8 cellular contexts compared by ENCODE assay signal in the genomic region with DNA sequence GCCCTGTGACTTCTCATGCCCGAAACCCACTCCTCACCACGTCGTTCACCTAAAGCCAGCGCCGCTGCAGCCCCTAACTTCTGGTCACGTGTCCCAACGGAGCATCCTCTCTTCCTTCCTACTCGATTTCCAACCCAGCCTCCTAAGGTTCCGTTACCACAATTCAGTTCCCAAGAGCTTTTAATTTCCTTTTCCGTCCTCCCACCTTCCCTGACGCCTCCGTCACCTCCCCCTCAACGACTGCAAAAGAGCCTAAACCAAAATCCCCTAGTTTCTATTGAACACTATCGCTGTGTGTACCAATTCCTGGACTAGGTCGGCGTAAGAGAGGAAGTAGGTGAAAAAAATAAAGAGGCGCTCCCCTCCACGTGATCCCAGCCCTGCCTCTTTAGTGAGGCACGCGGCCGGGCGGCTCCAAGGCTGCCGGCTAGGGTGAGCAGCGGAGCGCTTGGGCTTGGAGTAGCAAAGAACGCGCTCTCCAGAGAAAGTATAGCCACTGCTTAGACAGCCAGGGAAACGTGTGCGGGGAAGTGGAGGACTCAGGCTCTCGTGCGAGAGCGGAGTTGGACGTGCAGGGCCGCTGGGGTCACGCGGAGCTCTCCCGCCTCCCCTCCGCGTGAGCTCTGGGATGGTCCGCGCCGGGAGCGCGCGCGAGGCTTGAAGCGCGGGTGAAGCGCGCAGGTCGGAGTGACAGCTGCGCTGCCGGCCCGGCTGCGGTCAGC. TPM values are rescaled to one million over a fixed set of nuclear protein-coding genes. Genes with fewer than 3 reads are reported as not detected.
DNase-seq lines count a peak whose midpoint lies in the region; ATAC-seq and TF ChIP-seq lines count a peak whose summit lies in the region.

A gene (plus strand): TSS at position 685 of the 722 bp plus-strand sequence.
A gene (minus strand): TSS at position 82 of the 722 bp plus-strand sequence. CDS start 1,189 bp downstream, outside the sequence.

- H3K27ac ChIP-seq in OCI-LY7 (ENCODE audit: low read depth, low read length, poor library complexity, severe bottlenecking), result peak within 1 kb of the TSS; percentile 61

- H3K79me2 ChIP-seq in OCI-LY7 (ENCODE audit: insufficient read depth, low read depth, low read length), result peaks cover 75% of the 10 kb centered on the region

- ATAC-seq in GM21526 (IDR thresholded peaks at IDR 0.05; ENCODE audit: low FRiP score, unreplicated experiment), result peak; percentile 89

- intact Hi-C loops in OCI-LY7 (cut with micrococcal nuclease; ENCODE audit: unreplicated experiment), result loop anchor here (1.0 to 10.0 kb wide), 2 partner anchors 32 to 191 kb away; a partner anchor contains a TSS

- peaks cover 29% of the 10 kb centered on the region for H3K4me1 ChIP-seq in OCI-LY7 (ENCODE audit: insufficient read depth, low read length, poor library complexity, severe bottlenecking)

- DNase-seq in DMS 273 treated with DMSO at 0.1 percent for 48 hours (lab: John Stamatoyannopoulos, UW) (peak; percentile 84), HuH-7 (ENCODE audit: low spot score) (peak; percentile 77), OCI-LY7 (ENCODE audit: low spot score) (peak; percentile 92), activated T-cell treated with anti-CD3 and anti-CD28 coated beads for 1 hour (ENCODE audit: low read depth) (peak; percentile 71), epidermal melanocyte (ENCODE audit: insufficient read length, low spot score) (peak; percentile 84), midbrain (lab: John Stamatoyannopoulos, UW) (peak; percentile 96)
- DNase-seq in stimulated activated CD8-positive, alpha-beta memory T cell treated with anti-CD3 and anti-CD28 coated beads, Interleukin-2, amount 100 ng/mL, for 1 hour (ENCODE audit: low read depth in 2 of 2), result peak; percentile 48 to 67

- H3K4me2 ChIP-seq in OCI-LY7 (ENCODE audit: low read length), result peak within 1 kb of the TSS; percentile 84

- POLR2A ChIA-PET in OCI-LY7 (lab: Charles Lee), result interaction anchor here (0.6 to 1.6 kb wide), 5 partner anchors 19 to 44 kb away, joined by 3 to 6 read pairs (median 4); no protein-coding TSS in a partner anchor

- peak within 1 kb of the TSS; percentile 81 for H2AFZ ChIP-seq in OCI-LY7 (ENCODE audit: low read length)

- H4K20me1 ChIP-seq in OCI-LY7 (ENCODE audit: insufficient read depth, low read length), result no peaks in the 10 kb centered on the region

- H3K9me2 ChIP-seq in OCI-LY7 (ENCODE audit: insufficient read depth, low read length), result no peaks in the 10 kb centered on the region

- no peaks in the 10 kb centered on the region for H3K9me3 ChIP-seq in OCI-LY7 (ENCODE audit: low read length)

- TF ChIP-seq CTCF in OCI-LY7 (conservative IDR thresholded peaks at IDR 0.05; ENCODE audit: low read length), result no peak

- H3K4me3 ChIP-seq in OCI-LY7 (ENCODE audit: low read depth, low read length, poor library complexity, severe bottlenecking), result peak within 1 kb of the TSS; percentile 92

- CTCF ChIA-PET in OCI-LY7 (lab: Charles Lee; ENCODE audit: unreplicated experiment), result interaction anchor here (0.6 kb wide), 1 partner anchor 145 kb away, joined by 3 read pairs; no protein-coding TSS in a partner anchor

- BruUV-seq in OCI-LY7 (replicated peaks; lab: Mats Ljungman, UMichigan), result no TSS peak

- peaks cover 26% of the 10 kb centered on the region for H3K36me3 ChIP-seq in OCI-LY7 (ENCODE audit: insufficient read depth, low read length)

RNA-seq across cellular contexts. Expression of the first gene that starts in this region (rescaled TPM):
- 30.9 and 42.0 TPM in 2 replicates for total RNA-seq in OCI-LY7 (2014; rRNA removed; shearing (Covaris generic))
- 25.4 and 30.4 TPM in 2 replicates for total RNA-seq in OCI-LY7 (2022)

RNA-seq across cellular contexts. Expression of the second gene that starts in this region (rescaled TPM):
- 29.3 and 30.1 TPM in 2 replicates for total RNA-seq in OCI-LY7 (2014; rRNA removed; shearing (Covaris generic))
- 61.2 and 63.6 TPM in 2 replicates for total RNA-seq in OCI-LY7 (2022)

Comparison
In these comparisons a context has a peak if more than half of its experiments do, and no peak if none do; other contexts are left out.
1. Peak in every context shown above with its lines: DNase-seq, ATAC-seq, H3K4me3 ChIP-seq and H3K27ac ChIP-seq.